Comparison of ENCODE assay signal across 30 cellular contexts in the genomic region with DNA sequence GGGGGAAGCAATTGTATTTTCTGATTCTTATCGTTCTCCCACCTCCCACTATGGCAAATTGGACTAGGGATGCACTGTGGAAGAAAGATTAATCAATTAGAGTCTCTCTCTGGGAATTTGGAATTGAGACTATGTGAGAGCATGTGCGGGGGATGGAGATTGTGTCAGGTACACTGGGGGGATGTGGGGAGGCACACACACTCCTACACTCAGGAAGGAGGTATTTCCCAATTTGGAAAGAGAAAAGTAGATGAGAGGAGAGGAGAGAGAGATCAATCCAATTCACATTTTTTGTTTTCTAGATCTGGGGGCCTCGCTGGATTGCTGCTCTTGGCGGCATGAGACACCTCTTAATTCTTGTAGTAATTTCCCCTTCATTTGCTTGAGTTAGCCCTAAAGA. TPM values are rescaled to one million over a fixed set of nuclear protein-coding genes. Genes with fewer than 3 reads are reported as not detected.
"Had no signal": no experiment of that assay in that cellular context is flagged by ENCODE, and none has a peak within 500 bp of the region (broad histone marks: within the 10 kb centered on the region; RNA-seq: fewer than 3 reads in every experiment).

No MANE protein-coding gene starts in this region.

- DNase-seq: colonic mucosa; cortex of kidney; effector CD8-positive, alpha-beta T cell; effector memory CD8-positive, alpha-beta T cell; endodermal cell; esophagus squamous epithelium; foreskin fibroblast; foreskin melanocyte; gastrocnemius medialis; glutamatergic neuron; heart right ventricle; hippocampal formation; islet precursor cell; kidney; kidney glomerular epithelial cell; left colon; left ventricle myocardium superior; lower lobe of right lung; mesenchymal stem cell; mucosa of descending colon; naive B cell had no signal

- H3K27me3 ChIP-seq: colonic mucosa had no signal

- H3K4me1 ChIP-seq: colonic mucosa, esophagus squamous epithelium, gastrocnemius medialis had no signal

- H3K4me3 Mint-ChIP-seq: dendritic cell treated with granulocyte-macrophage colony-stimulating factor and Interleukin-4, amounts not matched to agents 40 ng/mL and 50 ng/mL, for 4 days; effector memory CD8-positive, alpha-beta T cell; endodermal cell; mesothelial cell of epicardium had no signal

- H3K4me3 ChIP-seq: colonic mucosa, esophagus squamous epithelium, gastrocnemius medialis, heart right ventricle, lower lobe of right lung, mucosa of descending colon had no signal

- ATAC-seq: effector memory CD8-positive, alpha-beta T cell; esophagus mucosa; gastrocnemius medialis; heart right ventricle; left colon; left lobe of liver; left ventricle myocardium superior; lower lobe of right lung; mucosa of descending colon had no signal

- H3K9me3 Mint-ChIP-seq: dendritic cell treated with granulocyte-macrophage colony-stimulating factor and Interleukin-4, amounts not matched to agents 40 ng/mL and 50 ng/mL, for 4 days; effector memory CD8-positive, alpha-beta T cell; mesothelial cell of epicardium; naive B cell had no signal

- H3K36me3 ChIP-seq: colonic mucosa, esophagus squamous epithelium, gastrocnemius medialis, heart right ventricle, lower lobe of right lung had no signal

- H3K27ac Mint-ChIP-seq: dendritic cell treated with granulocyte-macrophage colony-stimulating factor and Interleukin-4, amounts not matched to agents 40 ng/mL and 50 ng/mL, for 4 days; endodermal cell; mesothelial cell of epicardium; naive B cell had no signal

- H3K27ac ChIP-seq: colonic mucosa, epithelial cell of prostate, esophagus squamous epithelium, gastrocnemius medialis, heart right ventricle, lower lobe of right lung had no signal

- H3K9me3 ChIP-seq: colonic mucosa, esophagus squamous epithelium, gastrocnemius medialis, lower lobe of right lung, mucosa of descending colon had no signal

- H3K36me3 Mint-ChIP-seq: mesothelial cell of epicardium, naive B cell had no signal

- H3K4me1 Mint-ChIP-seq: endodermal cell, mesothelial cell of epicardium had no signal

RNA-seq across cellular contexts. Expression of a gene that starts 14.3 kb away (rescaled TPM):
- total RNA-seq: dermis microvascular lymphatic vessel endothelial cell, glomerular endothelial cell, lung microvascular endothelial cell, myocyte had no signal
